15 cellular contexts compared by ENCODE assay signal in genomic region chr17:64015447-64015846, GRCh38. TPM values are rescaled to one million over a fixed set of nuclear protein-coding genes. Genes with fewer than 3 reads are reported as not detected.
A peak's percentile ranks its signal among the peaks of the same experiment; 100 is the strongest.
DNase-seq lines count a peak whose midpoint lies in the region; ATAC-seq, FAIRE-seq and TF ChIP-seq lines count a peak whose summit lies in the region.
"Had no signal": no experiment of that assay in that cellular context is flagged by ENCODE, and none has a peak within 500 bp of the region (broad histone marks: within the 10 kb centered on the region; RNA-seq: fewer than 3 reads in every experiment).

No MANE protein-coding gene starts in this region.

- peak overlapping the region; percentile 75 for H3K4me3 Mint-ChIP-seq in activated CD4-positive, alpha-beta memory T cell treated with anti-CD3 and anti-CD28 coated beads for 36 hours
- H3K4me3 Mint-ChIP-seq in type B pancreatic cell = no peak overlapping the region
- no peak overlapping the region for H3K4me3 Mint-ChIP-seq in WTC11
- no peak overlapping the region for H3K4me3 Mint-ChIP-seq in GM23338

- H2AFZ ChIP-seq in endothelial cell of umbilical vein (ENCODE audit: low read depth, low read length) (no peak overlapping the region), GM23338 (no peak overlapping the region)

- H3K4me1 ChIP-seq in heart right ventricle (peaks cover 0 to 58% (median 19%) of the 10 kb centered on the region in 9 donors), endothelial cell of umbilical vein (ENCODE audit: control insufficient read depth, extremely low read depth, insufficient read depth, low read length) (peaks cover 54% of the 10 kb centered on the region), GM23338 (ENCODE audit: insufficient read depth) (peaks cover 3% of the 10 kb centered on the region; the same call in 1 of the 2 replicates)

- peak overlapping the region in 2 of 10 donors; percentile 33 to 70 for H3K4me3 ChIP-seq in heart right ventricle
- H3K4me3 ChIP-seq in endothelial cell of umbilical vein (replicated peaks in 1 of 3; ENCODE audit: insufficient read depth in 1 of 3, low read depth in 1 of 3, low read length in 3 of 3) = peak overlapping the region in 1 of 3 experiments; percentile 72
- H3K4me3 ChIP-seq in GM23338 = no peak overlapping the region
- H3K4me3 ChIP-seq: body of pancreas had no signal

- no peaks in the 10 kb centered on the region for H3K27me3 Mint-ChIP-seq in activated CD4-positive, alpha-beta memory T cell treated with anti-CD3 and anti-CD28 coated beads for 36 hours
- H3K27me3 Mint-ChIP-seq in type B pancreatic cell (peaks cover 14% of the 10 kb centered on the region), WTC11 (ENCODE audit: low read depth) (no peaks in the 10 kb centered on the region; the same call in 1 of the 2 replicates), GM23338 (ENCODE audit: insufficient read depth, low read depth, poor library complexity) (peaks cover 6% of the 10 kb centered on the region)

- peaks cover 14% of the 10 kb centered on the region for H3K36me3 Mint-ChIP-seq in activated CD4-positive, alpha-beta memory T cell treated with anti-CD3 and anti-CD28 coated beads for 36 hours
- H3K36me3 Mint-ChIP-seq in type B pancreatic cell (no peaks in the 10 kb centered on the region), WTC11 (no peaks in the 10 kb centered on the region), GM23338 (ENCODE audit: low read depth) (no peaks in the 10 kb centered on the region)

- H3K4me1 Mint-ChIP-seq in activated CD4-positive, alpha-beta memory T cell treated with anti-CD3 and anti-CD28 coated beads for 36 hours (ENCODE audit: low read depth) = peaks cover 60% of the 10 kb centered on the region
- H3K4me1 Mint-ChIP-seq in type B pancreatic cell (ENCODE audit: unreplicated experiment) (peaks cover 4% of the 10 kb centered on the region), WTC11 (peaks cover 10% of the 10 kb centered on the region), GM23338 (peaks cover 8% of the 10 kb centered on the region)

- H3K9ac ChIP-seq in endothelial cell of umbilical vein (replicated peaks; ENCODE audit: extremely low read depth, insufficient read depth, low read length) = no peak overlapping the region

- H3K9me3 Mint-ChIP-seq in activated CD4-positive, alpha-beta memory T cell treated with anti-CD3 and anti-CD28 coated beads for 36 hours = no peaks in the 10 kb centered on the region
- H3K9me3 Mint-ChIP-seq in type B pancreatic cell (no peaks in the 10 kb centered on the region), WTC11 (peaks cover 5% of the 10 kb centered on the region), GM23338 (no peaks in the 10 kb centered on the region)

- no TSS peak for BruUV-seq in endothelial cell of umbilical vein (replicated peaks; lab: Mats Ljungman, UMichigan)

- H3K4me2 ChIP-seq in endothelial cell of umbilical vein (ENCODE audit: insufficient read depth, low read length) = peak overlapping the region; percentile 93
- no peak overlapping the region for H3K4me2 ChIP-seq in GM23338

- TF ChIP-seq POLR2A in endothelial cell of umbilical vein (IDR thresholded peaks at IDR 0.05; ENCODE audit: low read depth, low read length) = peak; percentile 2

- H3K9me2 ChIP-seq in GM23338 (ENCODE audit: insufficient read depth) = no peaks in the 10 kb centered on the region

- H3K27me3 ChIP-seq in heart right ventricle = peaks cover 0 to 5% (median 0%) of the 10 kb centered on the region in 7 donors
- no peaks in the 10 kb centered on the region for H3K27me3 ChIP-seq in endothelial cell of umbilical vein (ENCODE audit: control insufficient read depth in 2 of 2, insufficient read depth in 2 of 2, low read length in 2 of 2)
- no peaks in the 10 kb centered on the region for H3K27me3 ChIP-seq in GM23338 (ENCODE audit: insufficient read depth)
- H3K27me3 ChIP-seq: body of pancreas had no signal

- peak overlapping the region; percentile 85 for H3K27ac Mint-ChIP-seq in activated CD4-positive, alpha-beta memory T cell treated with anti-CD3 and anti-CD28 coated beads for 36 hours
- H3K27ac Mint-ChIP-seq in type B pancreatic cell (no peak overlapping the region), WTC11 (no peak overlapping the region), GM23338 (no peak overlapping the region)

- TF ChIP-seq CTCF in heart right ventricle (IDR thresholded peaks at IDR 0.05) = no peak
- TF ChIP-seq CTCF in endothelial cell of umbilical vein (IDR thresholded peaks at IDR 0.05; ENCODE audit: extremely low read depth in 1 of 2, insufficient read depth in 1 of 2, low read depth in 1 of 2, low read length in 2 of 2) = no peak
- no peak for TF ChIP-seq CTCF in type B pancreatic cell (conservative IDR thresholded peaks at IDR 0.05)
- TF ChIP-seq CTCF in WTC11 (IDR thresholded peaks at IDR 0.05) = no peak
- no peak for TF ChIP-seq CTCF in GM23338 (conservative IDR thresholded peaks at IDR 0.05; ENCODE audit: low read depth in 2 of 2)

- ATAC-seq in heart right ventricle (no peak), left cardiac atrium (no peak), WTC11 (no peak), GM23338 (no peak)
- ATAC-seq: body of pancreas had no signal

- H3F3A ChIP-seq in GM23338 (replicated peaks; ENCODE audit: low read depth) = no peaks in the 10 kb centered on the region

- CTCF ChIA-PET in activated CD4-positive, alpha-beta memory T cell treated with anti-CD3 and anti-CD28 coated beads for 36 hours (lab: Charles Lee) = no interaction called here
- CTCF ChIA-PET in endothelial cell of umbilical vein (lab: Charles Lee) = no interaction called here
- CTCF ChIA-PET in WTC11 (lab: Charles Lee) = no interaction called here

- peaks cover 63% of the 10 kb centered on the region for H3K79me2 ChIP-seq in endothelial cell of umbilical vein (ENCODE audit: control insufficient read depth, insufficient read depth, low read length)
- H3K79me2 ChIP-seq in GM23338 (replicated peaks; ENCODE audit: insufficient read depth) = no peaks in the 10 kb centered on the region

- no peaks in the 10 kb centered on the region for H3K9me1 ChIP-seq in endothelial cell of umbilical vein (replicated peaks; ENCODE audit: control insufficient read depth, extremely low read depth, insufficient read depth, low read length)

- H3K36me3 ChIP-seq in heart right ventricle (peaks cover 0 to 9% (median 0%) of the 10 kb centered on the region in 9 donors), endothelial cell of umbilical vein (ENCODE audit: control insufficient read depth in 2 of 2, extremely low read depth in 1 of 2, insufficient read depth in 2 of 2, low read length in 2 of 2) (no peaks in the 10 kb centered on the region), GM23338 (ENCODE audit: insufficient read depth) (no peaks in the 10 kb centered on the region)

- intact Hi-C loops in heart right ventricle (cut with DNase I) (loop anchor here in 1 of 10 donors (5.0 kb wide), 1 partner anchor 98 kb away; the partner anchor contains the start of gene GH1), left cardiac atrium (cut with DNase I) (no loop called here), endothelial cell of umbilical vein (cut with micrococcal nuclease) (loop anchor here (5.0 kb wide), 1 partner anchor 397 kb away; no protein-coding TSS in a partner anchor)
- intact Hi-C loops in activated CD4-positive, alpha-beta memory T cell treated with anti-CD3 and anti-CD28 coated beads for 36 hours (cut with micrococcal nuclease) = loop anchor here (5.0 kb wide), 1 partner anchor 173 kb away; the partner anchor contains the start of gene SMARCD2

- no peaks in the 10 kb centered on the region for H3K9me3 ChIP-seq in heart right ventricle
- H3K9me3 ChIP-seq in endothelial cell of umbilical vein (replicated peaks; ENCODE audit: control insufficient read depth, insufficient read depth, low read length) = no peaks in the 10 kb centered on the region
- H3K9me3 ChIP-seq: body of pancreas had no signal

- dilution Hi-C loops in endothelial cell of umbilical vein (cut with MboI; ENCODE audit: extremely low pct_ligation_motif_present, low sequenced_read_pairs) = no loop called here

- 94 to 96% methylated on average over 6 of the region's 6 CpGs for WGBS in heart right ventricle, 2 donors

- DNase-seq in heart right ventricle = no peak
- no peak for DNase-seq in left cardiac atrium
- DNase-seq in activated CD4-positive, alpha-beta memory T cell treated with anti-CD3 and anti-CD28 coated beads for 36 hours = no peak
- DNase-seq in endothelial cell of umbilical vein (ENCODE audit: low read depth, low spot score) = no peak
- DNase-seq in type B pancreatic cell (ENCODE audit: extremely low spot score, unreplicated experiment) = peak; percentile 16
- no peak for DNase-seq in WTC11 (ENCODE audit: low spot score)
- no peak for DNase-seq in GM23338 (ENCODE audit: low spot score)
- DNase-seq in SKM-1 (lab: John Stamatoyannopoulos, UW; ENCODE audit: unreplicated experiment) = no peak
- DNase-seq: body of pancreas, DMS79, NCI-H1092, NCI-H345, T1000 had no signal

- H3K27ac ChIP-seq in heart right ventricle = peak overlapping the region in 8 of 10 donors; percentile 1 to 97 (median 86)
- H3K27ac ChIP-seq in endothelial cell of umbilical vein (ENCODE audit: insufficient read depth, low read depth, low read length) = peak overlapping the region; percentile 90
- H3K27ac ChIP-seq in GM23338 (ENCODE audit: low read depth) = no peak overlapping the region

- no peak for FAIRE-seq in endothelial cell of umbilical vein (lab: Jason Lieb, UNC)
- FAIRE-seq: frontal cortex, keratinocyte had no signal

- H4K20me1 ChIP-seq in endothelial cell of umbilical vein (replicated peaks; ENCODE audit: control insufficient read depth, extremely low read depth, insufficient read depth, low read length) (no peaks in the 10 kb centered on the region), GM23338 (replicated peaks; ENCODE audit: insufficient read depth) (no peaks in the 10 kb centered on the region)

- POLR2A ChIA-PET in activated CD4-positive, alpha-beta memory T cell treated with anti-CD3 and anti-CD28 coated beads for 36 hours (lab: Charles Lee) = interaction anchor here (2.6 kb wide), 1 partner anchor 115 kb away, joined by 17 read pairs; the partner anchor contains the start of gene ERN1
- POLR2A ChIA-PET in endothelial cell of umbilical vein (lab: Charles Lee) (no interaction called here), WTC11 (lab: Charles Lee) (no interaction called here)

RNA-seq across cellular contexts. Expression of gene ICAM2, which starts 5.0 kb away (rescaled TPM):
- 10 to 100 TPM; 25.2 to 70.2 (median 32.4) TPM for total RNA-seq in heart right ventricle
- polyA plus RNA-seq in heart right ventricle = 100 to 1,000 TPM in 1 of 2 donors, 10 to 100 TPM in 1; 83.9 to 117 TPM
- 10 to 100 TPM; 33.0 to 67.4 TPM for total RNA-seq in left cardiac atrium
- 10 to 100 TPM; 65.0 to 66.7 TPM for total RNA-seq in activated CD4-positive, alpha-beta memory T cell treated with anti-CD3 and anti-CD28 coated beads for 36 hours
- 514 and 586 TPM in 2 replicates for total RNA-seq in endothelial cell of umbilical vein
- polyA plus RNA-seq in endothelial cell of umbilical vein = 2,377 and 2,759 TPM in 2 replicates
- polyA plus RNA-seq in endothelial cell of umbilical vein (2011; cell fraction: cytosol; rRNA removed) = 1,397 and 1,487 TPM in 2 replicates
- 644 and 716 TPM in 2 replicates for polyA plus RNA-seq in endothelial cell of umbilical vein (2011; cell fraction: nucleus; rRNA removed)
- 616 and 790 TPM in 2 replicates for polyA plus RNA-seq in endothelial cell of umbilical vein (2012)
- 1,340 and 1,357 TPM in 2 replicates for polyA minus RNA-seq in endothelial cell of umbilical vein
- polyA minus RNA-seq in endothelial cell of umbilical vein (2011; cell fraction: cytosol; rRNA and poly(A)+ RNA removed) = not detected
- 203 and 216 TPM in 2 replicates for polyA minus RNA-seq in endothelial cell of umbilical vein (2011; cell fraction: nucleus; rRNA and poly(A)+ RNA removed)
- total RNA-seq in type B pancreatic cell (ENCODE audit: low replicate concordance) = 1.2 TPM in 1 of 2 replicates, not detected in the other
- 0.33 to 0.57 TPM (median 0.44 TPM) in 3 replicates for total RNA-seq in WTC11 (2021)
- 0.31 and 0.58 TPM in 2 replicates for total RNA-seq in GM23338 (2014; rRNA removed; shearing (Covaris generic))
- 0.57 and 0.86 TPM in 2 replicates for polyA plus RNA-seq in GM23338 (2016; fragmentation: Nextera tagmentation; extraction: Ambion mirVana)

RNA-seq across cellular contexts. Expression of gene PRR29, which starts 17.3 kb away (rescaled TPM):
- total RNA-seq in heart right ventricle (under 1 TPM in 6 of 10 donors, not detected in 4; 0.21 to 0.44 (median 0.29) TPM), left cardiac atrium (under 1 TPM; 0.24 to 0.35 TPM), endothelial cell of umbilical vein (0.78 and 1.2 TPM in 2 replicates), type B pancreatic cell (ENCODE audit: low replicate concordance) (0.45 and 4.2 TPM in 2 replicates), WTC11 (2021) (0.64 to 1.1 TPM (median 0.85 TPM) in 3 replicates)
- polyA plus RNA-seq in heart right ventricle (under 1 TPM; 0.29 to 0.66 TPM), endothelial cell of umbilical vein (0.39 and 0.60 TPM in 2 replicates), GM23338 (2016; fragmentation: Nextera tagmentation; extraction: Ambion mirVana) (0.24 and 0.66 TPM in 2 replicates)
- total RNA-seq in activated CD4-positive, alpha-beta memory T cell treated with anti-CD3 and anti-CD28 coated beads for 36 hours = 1 to 10 TPM; 2.0 to 3.4 TPM
- 0.22 and 0.25 TPM in 2 replicates for polyA plus RNA-seq in endothelial cell of umbilical vein (2011; cell fraction: cytosol; rRNA removed)
- polyA plus RNA-seq in endothelial cell of umbilical vein (2011; cell fraction: nucleus; rRNA removed) = 1.1 TPM in 2 replicates
- polyA plus RNA-seq in endothelial cell of umbilical vein (2012) = 27.6 and 50.2 TPM in 2 replicates
- 0.40 and 0.46 TPM in 2 replicates for polyA minus RNA-seq in endothelial cell of umbilical vein
- not detected for polyA minus RNA-seq in endothelial cell of umbilical vein (2011; cell fraction: cytosol; rRNA and poly(A)+ RNA removed)
- polyA minus RNA-seq in endothelial cell of umbilical vein (2011; cell fraction: nucleus; rRNA and poly(A)+ RNA removed) = 0.53 and 0.77 TPM in 2 replicates
- 0.74 and 1.3 TPM in 2 replicates for total RNA-seq in GM23338 (2014; rRNA removed; shearing (Covaris generic))

RNA-seq across cellular contexts. Expression of gene SCN4A, which starts 42.7 kb away (rescaled TPM):
- total RNA-seq in heart right ventricle (1 to 10 TPM in 1 of 10 donors, under 1 TPM in 9; 0.19 to 2.4 (median 0.53) TPM), left cardiac atrium (1 to 10 TPM in 1 of 2 donors, under 1 TPM in 1; 0.41 to 1.0 TPM), endothelial cell of umbilical vein (0.40 TPM in 1 of 2 replicates, not detected in the other), type B pancreatic cell (ENCODE audit: low replicate concordance) (0.39 TPM in 1 of 2 replicates, not detected in the other), WTC11 (2021) (5.2 to 5.8 TPM (median 5.5 TPM) in 3 replicates)
- polyA plus RNA-seq in heart right ventricle (1 to 10 TPM in 1 of 2 donors, under 1 TPM in 1; 0.33 to 2.9 TPM), endothelial cell of umbilical vein (0.01 and 0.02 TPM in 2 replicates), GM23338 (2016; fragmentation: Nextera tagmentation; extraction: Ambion mirVana) (2.3 and 2.5 TPM in 2 replicates)
- under 1 TPM; 0.33 to 0.75 TPM for total RNA-seq in activated CD4-positive, alpha-beta memory T cell treated with anti-CD3 and anti-CD28 coated beads for 36 hours
- 0.06 and 0.11 TPM in 2 replicates for polyA plus RNA-seq in endothelial cell of umbilical vein (2011; cell fraction: cytosol; rRNA removed)
- 0.08 and 0.20 TPM in 2 replicates for polyA plus RNA-seq in endothelial cell of umbilical vein (2011; cell fraction: nucleus; rRNA removed)
- polyA plus RNA-seq in endothelial cell of umbilical vein (2012) = 0.04 and 0.13 TPM in 2 replicates
- polyA minus RNA-seq in endothelial cell of umbilical vein = 0.07 TPM in 1 of 2 replicates, not detected in the other
- 0.51 TPM for polyA minus RNA-seq in endothelial cell of umbilical vein (2011; cell fraction: cytosol; rRNA and poly(A)+ RNA removed)
- 0.10 TPM in 1 of 2 replicates, not detected in the other for polyA minus RNA-seq in endothelial cell of umbilical vein (2011; cell fraction: nucleus; rRNA and poly(A)+ RNA removed)
- 7.9 and 8.5 TPM in 2 replicates for total RNA-seq in GM23338 (2014; rRNA removed; shearing (Covaris generic))
- total RNA-seq: frontal cortex had no signal
- polyA plus RNA-seq: keratinocyte had no signal

Comparison
In these comparisons a context has a peak if more than half of its experiments do, and no peak if none do; other contexts are left out.
1. RNA of gene ICAM2, which starts 5.0 kb away (total RNA-seq): 514 to 586 TPM in endothelial cell of umbilical vein, 33.0 to 67.4 TPM in left cardiac atrium, 65.0 to 66.7 TPM in activated CD4-positive, alpha-beta memory T cell treated with anti-CD3 and anti-CD28 coated beads for 36 hours and 25.2 to 70.2 TPM in heart right ventricle; 0.33 to 0.57 TPM in WTC11, 0.31 to 0.58 TPM in GM23338 and 1.2 TPM in type B pancreatic cell; every median in the first group is over 10 times any median in the second.
2. intact Hi-C loops: an anchor here in activated CD4-positive, alpha-beta memory T cell treated with anti-CD3 and anti-CD28 coated beads for 36 hours (5.0 kb wide) and endothelial cell of umbilical vein (5.0 kb wide); none called in left cardiac atrium.